In the genomic region with DNA sequence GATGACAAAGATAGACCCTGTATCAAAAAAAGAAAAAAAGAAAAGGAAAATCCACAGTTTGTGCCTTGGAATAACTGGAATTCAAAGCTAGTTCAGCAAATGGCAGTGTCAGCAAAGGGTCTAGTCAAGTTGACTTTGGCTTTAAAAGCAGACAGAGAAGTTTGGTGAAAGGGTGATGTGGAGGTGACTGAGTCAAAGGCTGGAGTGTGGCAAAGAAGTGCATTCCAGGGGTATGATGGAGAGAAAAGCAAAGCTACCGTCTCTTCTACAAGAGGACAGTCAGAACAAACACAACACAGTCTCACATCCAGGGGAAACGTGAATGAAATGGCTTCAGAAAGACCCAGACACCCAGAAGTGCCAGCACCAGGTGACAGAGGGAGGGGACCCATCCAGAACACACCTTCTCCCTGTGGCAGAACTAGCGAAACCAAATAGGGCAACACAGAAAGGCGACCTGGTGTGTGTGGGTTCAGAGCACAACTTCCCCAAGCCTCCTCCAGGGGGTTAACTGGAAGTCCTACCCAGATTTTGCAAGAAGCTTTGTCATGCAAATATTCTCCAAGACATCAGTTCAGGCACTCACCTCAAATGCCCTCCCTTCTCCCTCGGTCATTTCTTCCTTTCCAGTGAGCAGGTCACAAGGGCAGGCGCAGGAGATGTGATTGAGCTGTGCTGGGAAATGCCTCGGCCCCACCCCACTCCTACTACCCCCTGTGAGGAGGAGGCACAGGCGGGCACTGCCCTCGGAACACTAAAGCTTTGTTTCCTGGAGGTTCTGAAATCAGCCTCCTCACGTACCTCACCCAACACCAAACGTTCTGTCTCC, we compare ENCODE assay signal across 8 cellular contexts.
DNase-seq lines count a peak whose midpoint lies in the region; ATAC-seq and TF ChIP-seq lines count a peak whose summit lies in the region.

No MANE protein-coding gene starts in this region.

- DNase-seq in LHCN-M2 (ENCODE audit: low read depth), result peak; percentile 66
- DNase-seq in chondrocyte (ENCODE audit: low spot score), result no peak
- DNase-seq in renal cortical epithelial cell (ENCODE audit: low read depth), result peak; percentile 99
- no peak for DNase-seq in effector CD8-positive, alpha-beta T cell (lab: John Stamatoyannopoulos, UW)
- DNase-seq in hepatic stellate cell (ENCODE audit: low spot score), result no peak
- no peak for DNase-seq in NCI-H510A treated with DMSO at 0.1 percent for 48 hours (lab: John Stamatoyannopoulos, UW)

- peak; percentile 38 for TF ChIP-seq CTCF in chondrocyte (IDR thresholded peaks at IDR 0.05)

- H3K27me3 Mint-ChIP-seq in chondrocyte (ENCODE audit: low read depth), result no peaks in the 10 kb centered on the region

- H3K4me3 Mint-ChIP-seq in chondrocyte (ENCODE audit: unreplicated experiment), result no peak overlapping the region

- ATAC-seq in GM18868 (IDR thresholded peaks at IDR 0.05; ENCODE audit: unreplicated experiment) (peak; percentile 52), HG02870 (IDR thresholded peaks at IDR 0.05; ENCODE audit: unreplicated experiment) (no peak)

- H3K4me1 Mint-ChIP-seq in chondrocyte (ENCODE audit: low read depth), result peaks cover 56% of the 10 kb centered on the region

- H3K9me3 Mint-ChIP-seq in chondrocyte (ENCODE audit: low read depth), result peaks cover 9% of the 10 kb centered on the region

- H3K36me3 Mint-ChIP-seq in chondrocyte (ENCODE audit: low read depth), result peaks cover 3% of the 10 kb centered on the region

- H3K27ac Mint-ChIP-seq in chondrocyte (ENCODE audit: unreplicated experiment), result peak overlapping the region; percentile 60

Comparison
In these comparisons a context has a peak if more than half of its experiments do, and no peak if none do; other contexts are left out.
1. DNase-seq: peak in LHCN-M2 (single experiment) and renal cortical epithelial cell (single experiment); none in chondrocyte (single experiment), effector CD8-positive, alpha-beta T cell (single experiment), hepatic stellate cell (single experiment) and NCI-H510A treated with DMSO at 0.1 percent for 48 hours (single experiment).